Comparison of ENCODE assay signal across 14 cellular contexts in the genomic region with DNA sequence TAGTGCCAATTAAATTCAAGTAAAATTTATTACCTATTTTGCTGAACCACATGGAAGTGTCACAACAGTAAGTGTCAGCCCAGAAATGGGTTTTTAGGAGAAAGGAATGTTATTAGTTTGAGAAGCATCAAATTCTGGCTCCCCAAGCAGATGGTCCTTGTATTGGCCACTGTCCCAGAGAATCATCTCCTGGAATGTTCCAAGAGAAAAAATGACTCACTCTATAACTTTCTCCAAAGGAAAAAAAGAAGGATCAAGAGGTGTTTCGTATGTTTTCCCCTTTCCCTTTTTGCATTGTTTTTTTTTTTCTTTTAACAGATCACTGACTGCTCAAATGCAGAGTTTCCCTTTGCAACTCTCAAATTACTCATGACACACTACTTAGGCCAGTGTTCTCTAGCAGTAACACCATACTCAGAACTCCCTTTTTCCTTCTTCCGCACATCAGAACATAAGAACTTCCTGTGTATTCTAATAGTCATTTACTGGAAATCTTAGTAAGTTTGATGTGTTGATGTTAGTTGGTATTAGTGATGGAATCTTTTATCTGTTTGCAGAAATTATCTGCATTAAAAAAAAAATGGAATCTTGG.
DNase-seq lines count a peak whose midpoint lies in the region; ATAC-seq and TF ChIP-seq lines count a peak whose summit lies in the region.
"Had no signal": no experiment of that assay in that cellular context is flagged by ENCODE, and none has a peak within 500 bp of the region (broad histone marks: within the 10 kb centered on the region; RNA-seq: fewer than 3 reads in every experiment).

No MANE protein-coding gene starts in this region.

- intact Hi-C loops in left ventricle myocardium superior (cut with micrococcal nuclease) (no loop called here), right cardiac atrium (cut with DNase I) (no loop called here), mammary epithelial cell (cut with micrococcal nuclease) (no loop called here), vagina (cut with DNase I) (no loop called here)

- no peaks in the 10 kb centered on the region for H3K9me3 ChIP-seq in right cardiac atrium (ENCODE audit: control insufficient read depth, low read length)
- H3K9me3 ChIP-seq in mammary epithelial cell (replicated peaks; ENCODE audit: insufficient read depth, low read length), result no peaks in the 10 kb centered on the region
- H3K9me3 ChIP-seq in vagina, result no peaks in the 10 kb centered on the region
- H3K9me3 ChIP-seq: A549, ascending aorta had no signal

- in situ Hi-C loops in mammary epithelial cell (cut with MboI; ENCODE audit: low sequenced_read_pairs in 2 of 2), result no loop called here

- H3K4me1 Mint-ChIP-seq in stimulated activated memory B cell treated with anti-CD40 and anti-IgM and Interleukin-4, amounts not matched to agents 10 μg/mL and 1 μg/mL and 100 μg/mL, for 72 hours, result no peaks in the 10 kb centered on the region
- H3K4me1 Mint-ChIP-seq in glutamatergic neuron (ENCODE audit: low read depth, unreplicated experiment), result no peaks in the 10 kb centered on the region
- H3K4me1 Mint-ChIP-seq: activated CD4-positive, alpha-beta T cell treated with anti-CD3 and anti-CD28 coated beads, Interleukin-2, amount 10 ng/mL, durations not matched to agents 24 days and 14 days had no signal

- ATAC-seq in left ventricle myocardium superior (peak; percentile 26), right cardiac atrium (no peak)
- no peak for ATAC-seq in stimulated activated memory B cell treated with anti-CD40 and anti-IgM and Interleukin-4, amounts not matched to agents 10 μg/mL and 1 μg/mL and 100 μg/mL, for 72 hours
- ATAC-seq: A549, GM12878 had no signal

- H3K27ac Mint-ChIP-seq in stimulated activated memory B cell treated with anti-CD40 and anti-IgM and Interleukin-4, amounts not matched to agents 10 μg/mL and 1 μg/mL and 100 μg/mL, for 72 hours, result no peak overlapping the region
- no peak overlapping the region for H3K27ac Mint-ChIP-seq in glutamatergic neuron (ENCODE audit: unreplicated experiment)
- H3K27ac Mint-ChIP-seq: activated CD4-positive, alpha-beta T cell treated with anti-CD3 and anti-CD28 coated beads, Interleukin-2, amount 10 ng/mL, durations not matched to agents 24 days and 14 days had no signal

- no peaks in the 10 kb centered on the region for H4K20me1 ChIP-seq in mammary epithelial cell (ENCODE audit: insufficient read depth, low read length)

- CTCF ChIA-PET in mammary epithelial cell (lab: Charles Lee; ENCODE audit: low non-redundant PET), result no interaction called here

- H3K4me2 ChIP-seq in mammary epithelial cell (ENCODE audit: insufficient read depth, low read depth, low read length), result no peak overlapping the region
- H3K4me2 ChIP-seq: A549 had no signal

- DNase-seq in left ventricle myocardium superior, result no peak
- no peak for DNase-seq in right cardiac atrium
- DNase-seq in mammary epithelial cell, result peak; percentile 1
- DNase-seq in iris pigment epithelial cell (ENCODE audit: low read depth), result peak; percentile 63
- no peak for DNase-seq in vagina (ENCODE audit: extremely low spot score in 2 of 2)
- no peak for DNase-seq in glutamatergic neuron
- DNase-seq in AG08396 (ENCODE audit: low spot score), result no peak
- DNase-seq: activated CD4-positive, alpha-beta T cell treated with anti-CD3 and anti-CD28 coated beads, Interleukin-2, amount 10 ng/mL, durations not matched to agents 24 days and 14 days; DMS153; NCI-H146 had no signal

- TF ChIP-seq POLR2A in vagina (IDR thresholded peaks at IDR 0.05), result no peak

- 56% methylated on average over 2 of the region's 2 CpGs for WGBS in right cardiac atrium
- WGBS in mammary epithelial cell (ENCODE audit: low coverage, missing lambda C conversion rate), result 50% methylated on average over 2 of the region's 2 CpGs

- H3K4me3 Mint-ChIP-seq in stimulated activated memory B cell treated with anti-CD40 and anti-IgM and Interleukin-4, amounts not matched to agents 10 μg/mL and 1 μg/mL and 100 μg/mL, for 72 hours, result no peak overlapping the region
- no peak overlapping the region for H3K4me3 Mint-ChIP-seq in glutamatergic neuron (ENCODE audit: unreplicated experiment)
- H3K4me3 Mint-ChIP-seq: activated CD4-positive, alpha-beta T cell treated with anti-CD3 and anti-CD28 coated beads, Interleukin-2, amount 10 ng/mL, durations not matched to agents 24 days and 14 days had no signal

- peaks cover 5% of the 10 kb centered on the region for H3K9me3 Mint-ChIP-seq in stimulated activated memory B cell treated with anti-CD40 and anti-IgM and Interleukin-4, amounts not matched to agents 10 μg/mL and 1 μg/mL and 100 μg/mL, for 72 hours
- no peaks in the 10 kb centered on the region for H3K9me3 Mint-ChIP-seq in glutamatergic neuron (ENCODE audit: unreplicated experiment)
- H3K9me3 Mint-ChIP-seq: activated CD4-positive, alpha-beta T cell treated with anti-CD3 and anti-CD28 coated beads, Interleukin-2, amount 10 ng/mL, durations not matched to agents 24 days and 14 days had no signal

- TF ChIP-seq CTCF in mammary epithelial cell (conservative IDR thresholded peaks at IDR 0.05 in 1 of 2, IDR thresholded peaks at IDR 0.05 in 1 of 2; ENCODE audit: extremely low read depth in 1 of 2, insufficient read depth in 1 of 2, low read depth in 1 of 2, low read length in 2 of 2) (no peak), vagina (IDR thresholded peaks at IDR 0.05) (no peak), glutamatergic neuron (IDR thresholded peaks at IDR 0.05; ENCODE audit: partially characterized antibody, unreplicated experiment) (no peak)

- no TSS peak for BruUV-seq in mammary epithelial cell (replicated peaks; lab: Mats Ljungman, UMichigan)

- H3K4me1 ChIP-seq in right cardiac atrium (ENCODE audit: control insufficient read depth, insufficient read depth, low read length), result no peaks in the 10 kb centered on the region
- H3K4me1 ChIP-seq in mammary epithelial cell (ENCODE audit: insufficient read depth, low read length), result no peaks in the 10 kb centered on the region
- H3K4me1 ChIP-seq in vagina, result no peaks in the 10 kb centered on the region
- H3K4me1 ChIP-seq: A549, ascending aorta had no signal

- H2AFZ ChIP-seq in mammary epithelial cell (ENCODE audit: low read depth, low read length), result no peak overlapping the region

- H3K27me3 Mint-ChIP-seq in stimulated activated memory B cell treated with anti-CD40 and anti-IgM and Interleukin-4, amounts not matched to agents 10 μg/mL and 1 μg/mL and 100 μg/mL, for 72 hours, result no peaks in the 10 kb centered on the region
- no peaks in the 10 kb centered on the region for H3K27me3 Mint-ChIP-seq in glutamatergic neuron (ENCODE audit: unreplicated experiment)
- H3K27me3 Mint-ChIP-seq: activated CD4-positive, alpha-beta T cell treated with anti-CD3 and anti-CD28 coated beads, Interleukin-2, amount 10 ng/mL, durations not matched to agents 24 days and 14 days had no signal

- no peaks in the 10 kb centered on the region for H3K79me2 ChIP-seq in mammary epithelial cell (ENCODE audit: insufficient read depth, low read length)

- no peak overlapping the region for H3K4me3 ChIP-seq in right cardiac atrium (ENCODE audit: low read length)
- H3K4me3 ChIP-seq in mammary epithelial cell (replicated peaks in 1 of 3; ENCODE audit: insufficient read depth in 1 of 3, low read depth in 2 of 3, low read length in 3 of 3), result no peak overlapping the region
- H3K4me3 ChIP-seq in vagina, result no peak overlapping the region
- H3K4me3 ChIP-seq: A549, ascending aorta, GM12878 had no signal

- no peak overlapping the region for H3K27ac ChIP-seq in right cardiac atrium (ENCODE audit: low read length)
- no peak overlapping the region for H3K27ac ChIP-seq in mammary epithelial cell (ENCODE audit: insufficient read depth, low read depth, low read length)
- H3K27ac ChIP-seq in vagina, result peak overlapping the region; percentile 35
- H3K27ac ChIP-seq: A549, ascending aorta had no signal

- H3K27me3 ChIP-seq in right cardiac atrium (ENCODE audit: control insufficient read depth, insufficient read depth), result no peaks in the 10 kb centered on the region
- H3K27me3 ChIP-seq in mammary epithelial cell (ENCODE audit: insufficient read depth, low read length), result no peaks in the 10 kb centered on the region
- H3K27me3 ChIP-seq in vagina, result no peaks in the 10 kb centered on the region
- H3K27me3 ChIP-seq: ascending aorta had no signal

- dilution Hi-C loops in mammary epithelial cell (cut with HindIII; ENCODE audit: low sequenced_read_pairs), result no loop called here

- H3K36me3 ChIP-seq in mammary epithelial cell (ENCODE audit: insufficient read depth, low read length) (no peaks in the 10 kb centered on the region), vagina (no peaks in the 10 kb centered on the region)
- H3K36me3 ChIP-seq: ascending aorta had no signal

- no peaks in the 10 kb centered on the region for H3K36me3 Mint-ChIP-seq in stimulated activated memory B cell treated with anti-CD40 and anti-IgM and Interleukin-4, amounts not matched to agents 10 μg/mL and 1 μg/mL and 100 μg/mL, for 72 hours
- H3K36me3 Mint-ChIP-seq in glutamatergic neuron (ENCODE audit: unreplicated experiment), result no peaks in the 10 kb centered on the region

- H3K9ac ChIP-seq in mammary epithelial cell (ENCODE audit: insufficient read depth, low read length), result no peak overlapping the region

Comparison
In these comparisons a context has a peak if more than half of its experiments do, and no peak if none do; other contexts are left out.
1. DNase-seq: peak in mammary epithelial cell (single experiment) and iris pigment epithelial cell (single experiment); none in left ventricle myocardium superior (single experiment), right cardiac atrium (0 of 3), vagina (0 of 2), glutamatergic neuron (single experiment) and AG08396 (single experiment).